16 cellular contexts compared by ENCODE assay signal in the genomic region with DNA sequence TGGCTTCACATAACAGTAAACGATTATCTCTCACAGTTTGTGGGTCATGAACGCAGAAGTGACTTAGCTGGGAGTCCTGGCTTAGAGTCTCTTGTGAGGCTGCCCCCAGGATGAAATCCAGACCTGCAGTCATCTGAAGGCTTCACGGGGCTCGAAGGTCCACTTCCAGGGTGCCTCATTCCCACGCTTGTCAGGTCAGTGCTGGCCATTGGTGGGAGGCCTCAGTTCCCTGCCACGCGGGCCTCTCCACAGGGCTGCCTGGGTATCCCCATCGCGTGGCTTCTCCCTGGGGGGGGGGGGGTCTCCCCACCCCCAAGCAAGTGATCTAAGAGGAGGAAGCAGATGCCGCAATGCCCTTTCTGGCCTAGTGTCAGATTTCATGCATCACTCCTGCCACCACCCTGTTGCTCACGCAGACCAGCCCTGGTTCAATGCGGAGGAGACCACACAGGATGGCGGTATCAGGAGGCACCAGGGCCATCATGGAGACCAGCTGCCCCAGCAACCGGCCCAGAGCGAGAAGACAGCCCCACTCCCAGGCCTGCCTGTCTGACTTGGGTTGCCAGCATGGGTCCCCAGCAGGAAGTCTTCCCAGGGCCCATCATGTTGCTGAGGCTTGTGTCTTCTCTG.
"Had no signal": no experiment of that assay in that cellular context is flagged by ENCODE, and none has a peak within 500 bp of the region (broad histone marks: within the 10 kb centered on the region; RNA-seq: fewer than 3 reads in every experiment).

No MANE protein-coding gene starts in this region.

- H3K4me1 Mint-ChIP-seq: activated CD4-positive, alpha-beta T cell treated with anti-CD3 and anti-CD28 coated beads for 36 hours; activated naive CD4-positive, alpha-beta T cell treated with anti-CD3 and anti-CD28 coated beads, Interleukin-2, amount 10 ng/mL, durations not matched to agents 7 days and 5 days; activated T-helper 17 cell treated with anti-CD3 and anti-CD28 coated beads, Interleukin-2, amount 50 U/mL, for 72 hours; immature natural killer cell; mesothelial cell of epicardium had no signal

- H3K9me3 ChIP-seq: heart left ventricle, lower lobe of right lung, stomach, testis, upper lobe of right lung had no signal

- H3K27me3 Mint-ChIP-seq: activated CD4-positive, alpha-beta T cell treated with anti-CD3 and anti-CD28 coated beads for 36 hours had no signal

- H3K9me3 Mint-ChIP-seq: activated CD8-positive, alpha-beta T cell treated with anti-CD3 and anti-CD28 coated beads for 36 hours; activated naive CD4-positive, alpha-beta T cell treated with anti-CD3 and anti-CD28 coated beads, Interleukin-2, amount 10 ng/mL, durations not matched to agents 7 days and 5 days; activated T-helper 17 cell treated with anti-CD3 and anti-CD28 coated beads, Interleukin-2, amount 50 U/mL, for 72 hours; immature natural killer cell had no signal

- H3K4me3 ChIP-seq: heart left ventricle, lower lobe of right lung, skin epidermis, stomach, testis, upper lobe of right lung had no signal

- H3K36me3 Mint-ChIP-seq: activated naive CD4-positive, alpha-beta T cell treated with anti-CD3 and anti-CD28 coated beads, Interleukin-2, amount 10 ng/mL, durations not matched to agents 7 days and 5 days; immature natural killer cell; mesothelial cell of epicardium had no signal

- H3K27me3 ChIP-seq: testis, upper lobe of right lung had no signal

- DNase-seq: activated CD4-positive, alpha-beta T cell treated with anti-CD3 and anti-CD28 coated beads for 36 hours; activated CD8-positive, alpha-beta T cell treated with anti-CD3 and anti-CD28 coated beads for 36 hours; activated naive CD4-positive, alpha-beta T cell treated with anti-CD3 and anti-CD28 coated beads, Interleukin-2, amount 10 ng/mL, durations not matched to agents 7 days and 5 days; dermis blood vessel endothelial cell; heart left ventricle; immature natural killer cell; left cardiac atrium; lower lobe of right lung; stimulated activated CD4-positive, alpha-beta T cell treated with anti-CD3 and anti-CD28 coated beads, Interleukin-4, amount 100 ng/mL, for 24 hours; stomach; T-helper 2 cell; testis; upper lobe of right lung had no signal

- H3K27ac Mint-ChIP-seq: activated CD4-positive, alpha-beta T cell treated with anti-CD3 and anti-CD28 coated beads for 36 hours; activated CD8-positive, alpha-beta T cell treated with anti-CD3 and anti-CD28 coated beads for 36 hours; activated naive CD4-positive, alpha-beta T cell treated with anti-CD3 and anti-CD28 coated beads, Interleukin-2, amount 10 ng/mL, durations not matched to agents 7 days and 5 days; activated T-helper 17 cell treated with anti-CD3 and anti-CD28 coated beads, Interleukin-2, amount 50 U/mL, for 72 hours; immature natural killer cell; mesothelial cell of epicardium had no signal

- H3K27ac ChIP-seq: heart left ventricle, lower lobe of right lung, skin epidermis, stomach, testis, upper lobe of right lung had no signal

- H3K4me3 Mint-ChIP-seq: activated CD4-positive, alpha-beta T cell treated with anti-CD3 and anti-CD28 coated beads for 36 hours; activated CD8-positive, alpha-beta T cell treated with anti-CD3 and anti-CD28 coated beads for 36 hours; activated naive CD4-positive, alpha-beta T cell treated with anti-CD3 and anti-CD28 coated beads, Interleukin-2, amount 10 ng/mL, durations not matched to agents 7 days and 5 days; activated T-helper 17 cell treated with anti-CD3 and anti-CD28 coated beads, Interleukin-2, amount 50 U/mL, for 72 hours; immature natural killer cell; mesothelial cell of epicardium had no signal

- ATAC-seq: activated CD4-positive, alpha-beta T cell treated with anti-CD3 and anti-CD28 coated beads for 36 hours; activated CD8-positive, alpha-beta T cell treated with anti-CD3 and anti-CD28 coated beads for 36 hours; activated T-helper 17 cell treated with anti-CD3 and anti-CD28 coated beads, Interleukin-2, amount 50 U/mL, for 72 hours; heart left ventricle; left cardiac atrium; lower lobe of right lung; upper lobe of right lung had no signal

- H3K36me3 ChIP-seq: heart left ventricle, lower lobe of right lung, stomach, upper lobe of right lung had no signal

- H3K4me1 ChIP-seq: heart left ventricle, lower lobe of right lung, stomach, testis, upper lobe of right lung had no signal
